ENCODE assay signal across 8 cellular contexts in genomic region chr3:61563614-61564404, GRCh38. TPM values are rescaled to one million over a fixed set of nuclear protein-coding genes. Genes with fewer than 3 reads are reported as not detected.
DNase-seq lines count a peak whose midpoint lies in the region; ATAC-seq, FAIRE-seq and TF ChIP-seq lines count a peak whose summit lies in the region.

No MANE protein-coding gene starts in this region.

- H3K9me3 ChIP-seq in heart left ventricle: peaks cover 0 to 3% (median 0%) of the 10 kb centered on the region in 12 donors
- no peaks in the 10 kb centered on the region for H3K9me3 ChIP-seq in H1 (ENCODE audit: insufficient read depth in 2 of 2, low read depth in 1 of 2, low read length in 1 of 2)
- H3K9me3 ChIP-seq in mucosa of stomach (ENCODE audit: control insufficient read depth, low read length): no peaks in the 10 kb centered on the region
- H3K9me3 ChIP-seq in uterus: no peaks in the 10 kb centered on the region

- H3K14ac ChIP-seq in H1 (ENCODE audit: insufficient read length): no peak overlapping the region

- H4K5ac ChIP-seq in H1 (ENCODE audit: insufficient read length, low read depth, low read length): no peak overlapping the region

- H3K27me3 ChIP-seq in heart left ventricle (peaks cover 0 to 28% (median 0%) of the 10 kb centered on the region in 9 donors), H1 (replicated peaks in 1 of 4; ENCODE audit: control insufficient read depth in 3 of 4, extremely low read depth in 1 of 4, insufficient read depth in 3 of 4, low read length in 3 of 4) (no peaks in the 10 kb centered on the region; a peak in 1 of 7 replicates), mucosa of stomach (ENCODE audit: control insufficient read depth, insufficient read depth, low read length) (peaks cover 38% of the 10 kb centered on the region), uterus (no peaks in the 10 kb centered on the region)

- H3K9ac ChIP-seq in H1 (replicated peaks in 1 of 4; ENCODE audit: extremely low read depth in 1 of 4, low read depth in 3 of 4, low read length in 3 of 4): peak overlapping the region; percentile 20 to 91 (median 54)
- H3K9ac ChIP-seq in mucosa of stomach (ENCODE audit: low read length): peak overlapping the region; percentile 73

- H2BK5ac ChIP-seq in H1 (ENCODE audit: low read depth, low read length): no peak overlapping the region

- DNase-seq in heart left ventricle (peak in 2 of 5 donors; percentile 16 to 61), cardiac septum (ENCODE audit: low spot score) (no peak), H1 (ENCODE audit: low read depth in 1 of 2, low spot score in 2 of 2) (peak in 1 of 2 experiments; percentile 50), uterus (peak in 1 of 2 donors; percentile 15)
- no peak for DNase-seq in stimulated activated CD4-positive, alpha-beta T cell treated with anti-CD3 and anti-CD28 coated beads, Interleukin-1b, Interleukin-23, amount 100 ng/mL, for 48 hours

- CTCF ChIA-PET in H1 (lab: Charles Lee; ENCODE audit: partially characterized antibody): interaction anchor here (0.6 to 3.5 kb wide), 33 partner anchors 9 to 805 kb away, joined by 3 to 27 read pairs (median 4); no protein-coding TSS in a partner anchor

- no peaks in the 10 kb centered on the region for H3K36me3 ChIP-seq in heart left ventricle
- peaks cover 0 to 3% (median 0%) of the 10 kb centered on the region in 4 experiments; a peak in 1 of 8 replicates for H3K36me3 ChIP-seq in H1 (ENCODE audit: control insufficient read depth in 2 of 4, insufficient read depth in 4 of 4, low read length in 3 of 4)
- H3K36me3 ChIP-seq in mucosa of stomach (ENCODE audit: control insufficient read depth, insufficient read depth, low read length): no peaks in the 10 kb centered on the region
- H3K36me3 ChIP-seq in uterus: no peaks in the 10 kb centered on the region

- H3K79me1 ChIP-seq in H1 (ENCODE audit: low read depth, low read length): no peaks in the 10 kb centered on the region

- FAIRE-seq in H1 (lab: Jason Lieb, UNC): no peak

- no peak overlapping the region for H3K23ac ChIP-seq in H1 (ENCODE audit: insufficient read length)

- no peak overlapping the region; the same call in 1 of the 2 replicates for H2AK5ac ChIP-seq in H1 (ENCODE audit: low read depth, low read length)

- H4K91ac ChIP-seq in H1 (replicated peaks; ENCODE audit: insufficient read length, low read length): no peak overlapping the region

- 4 to 7% (median 5%) methylated on average over 33 to 43 of the region's 43 CpGs for WGBS in heart left ventricle, 4 donors
- WGBS in H1 (ENCODE audit: extremely low coverage in 1 of 2, insufficient coverage in 1 of 2, insufficient read length in 1 of 2, insufficient replicate concordance in 2 of 2, low coverage in 1 of 2, low lambda C conversion rate in 2 of 2, missing lambda C conversion rate in 1 of 2), 2 experiments: 3% methylated on average over 42 of the region's 43 CpGs; no CpG with 5 or more reads in 1 of the 2 experiments

- no peak overlapping the region for H2AFZ ChIP-seq in H1 (ENCODE audit: low read length)

- no peak for TF ChIP-seq RAD21 in H1 (IDR thresholded peaks at IDR 0.05 in 1 of 2, conservative IDR thresholded peaks at IDR 0.05 in 1 of 2; ENCODE audit: low read depth in 2 of 2, low read length in 2 of 2)

- H3K4ac ChIP-seq in H1 (replicated peaks; ENCODE audit: insufficient read length, low read depth, low read length): no peak overlapping the region

- no peak for TF ChIP-seq CTCF in heart left ventricle (IDR thresholded peaks at IDR 0.05)
- no peak for TF ChIP-seq CTCF in H1 (IDR thresholded peaks at IDR 0.05; ENCODE audit: control extremely low read depth in 1 of 3, insufficient read depth in 1 of 3, low read depth in 1 of 3, low read length in 3 of 3)
- no peak for TF ChIP-seq CTCF in uterus (IDR thresholded peaks at IDR 0.05)

- peak overlapping the region; percentile 65 to 97 (median 88) for H3K4me3 ChIP-seq in heart left ventricle
- peak overlapping the region; percentile 58 to 98 (median 87) for H3K4me3 ChIP-seq in H1 (ENCODE audit: extremely low read depth in 1 of 4, insufficient read depth in 2 of 4, low read depth in 3 of 4, low read length in 4 of 4)
- H3K4me3 ChIP-seq in mucosa of stomach (ENCODE audit: low read length): peak overlapping the region; percentile 35
- peak overlapping the region; percentile 77 to 86 for H3K4me3 ChIP-seq in uterus

- H3K4me1 ChIP-seq in heart left ventricle: peaks cover 0 to 53% (median 18%) of the 10 kb centered on the region in 12 donors
- H3K4me1 ChIP-seq in H1 (replicated peaks in 1 of 4; ENCODE audit: control insufficient read depth in 3 of 4, insufficient read depth in 4 of 4, low read length in 3 of 4): peaks cover 3 to 13% (median 11%) of the 10 kb centered on the region in 4 experiments
- H3K4me1 ChIP-seq in mucosa of stomach (ENCODE audit: control insufficient read depth, insufficient read depth, low read length): peaks cover 4% of the 10 kb centered on the region
- H3K4me1 ChIP-seq in uterus: no peaks in the 10 kb centered on the region

- H3K56ac ChIP-seq in H1 (replicated peaks; ENCODE audit: insufficient read length, low read depth, low read length): peak overlapping the region; percentile 40

- ATAC-seq in heart left ventricle (no peak), HG03442 (IDR thresholded peaks at IDR 0.05; ENCODE audit: unreplicated experiment) (no peak), GM21526 (IDR thresholded peaks at IDR 0.05; ENCODE audit: low FRiP score, unreplicated experiment) (no peak)

- peaks cover 26 to 29% of the 10 kb centered on the region in 2 experiments for H4K20me1 ChIP-seq in H1 (replicated peaks in 1 of 2; ENCODE audit: control insufficient read depth in 1 of 2, insufficient read depth in 2 of 2, low read length in 2 of 2)

- TF ChIP-seq EP300 in H1 (IDR thresholded peaks at IDR 0.05; ENCODE audit: borderline replicate concordance in 1 of 2, low read depth in 2 of 2, low read length in 2 of 2): no peak

- TF ChIP-seq POLR2A in heart left ventricle (IDR thresholded peaks at IDR 0.05) (no peak), H1 (IDR thresholded peaks at IDR 0.05; ENCODE audit: control extremely low read depth in 1 of 2, low read depth in 2 of 2, low read length in 2 of 2) (no peak), uterus (IDR thresholded peaks at IDR 0.05) (no peak)

- H3K4me2 ChIP-seq in H1 (ENCODE audit: insufficient read depth in 1 of 2, low read depth in 2 of 2, low read length in 2 of 2): peak overlapping the region; percentile 97

- H3K79me2 ChIP-seq in H1 (ENCODE audit: control insufficient read depth in 1 of 2, insufficient read depth in 2 of 2, low read length in 2 of 2): peaks cover 57 to 71% of the 10 kb centered on the region in 2 experiments

- intact Hi-C loops in heart left ventricle (cut with DNase I): loop anchor here (1.0 to 10.0 kb wide), 19 partner anchors 121 to 625 kb away; no protein-coding TSS in a partner anchor
- intact Hi-C loops in cardiac septum (cut with DNase I): loop anchor here (2.0 to 5.0 kb wide), 5 partner anchors 168 to 625 kb away; partner anchors contain the start of gene FHIT
- intact Hi-C loops in uterus (cut with DNase I; ENCODE audit: low total_unique reads): loop anchor here (5.0 kb wide), 1 partner anchor 623 kb away; no protein-coding TSS in a partner anchor

- H2BK12ac ChIP-seq in H1 (ENCODE audit: low read depth, low read length): peak overlapping the region; percentile 60; the same call in 1 of the 2 replicates

- H2BK20ac ChIP-seq in H1 (ENCODE audit: low read length): no peak overlapping the region

- H3K27ac ChIP-seq in heart left ventricle (peak overlapping the region; percentile 45 to 98 (median 96)), H1 (ENCODE audit: low read depth, low read length) (no peak overlapping the region), uterus (peak overlapping the region; percentile 36 to 95)

- H3K18ac ChIP-seq in H1 (ENCODE audit: extremely low read depth, low read length): peak overlapping the region; percentile 85

- H2BK15ac ChIP-seq in H1 (ENCODE audit: low read length): no peak overlapping the region; the same call in 1 of the 2 replicates

- H4K8ac ChIP-seq in H1 (ENCODE audit: extremely low read depth, insufficient read depth, low read length): no peak overlapping the region; the same call in 1 of the 2 replicates

- H3K23me2 ChIP-seq in H1 (ENCODE audit: low read depth, low read length): peaks cover 16% of the 10 kb centered on the region

- POLR2A ChIA-PET in H1 (lab: Charles Lee; ENCODE audit: partially characterized antibody): interaction anchor here (0.6 to 9.3 kb wide), 27 partner anchors 15 to 795 kb away, joined by 3 to 200 read pairs (median 4); no protein-coding TSS in a partner anchor

- H2BK120ac ChIP-seq in H1 (replicated peaks; ENCODE audit: low read depth, low read length): no peak overlapping the region

TF ChIP-seq in H1, 55 proteins besides CTCF, POLR2A, EP300 and RAD21:
- no peak for TF ChIP-seq POLR2AphosphoS5 (IDR thresholded peaks at IDR 0.05; ENCODE audit: low read depth, low read length)
- peak; percentile 27; the same call in 1 of the 2 replicates for TF ChIP-seq SUZ12 (IDR thresholded peaks at IDR 0.05; ENCODE audit: low read length)
- peak; percentile 32 for TF ChIP-seq KDM4A (IDR thresholded peaks at IDR 0.05; ENCODE audit: low read depth, low read length, severe bottlenecking)

RNA-seq across cellular contexts. Expression of gene PTPRG, which starts 2.4 kb away (rescaled TPM):
- total RNA-seq in heart left ventricle (10 to 100 TPM; 23.5 to 48.5 (median 35.6) TPM), cardiac septum (34.3 TPM), uterus (100 to 1,000 TPM in 1 of 4 donors, 10 to 100 TPM in 3; 43.5 to 136 (median 62.6) TPM)
- polyA plus RNA-seq in heart left ventricle (10 to 100 TPM in 1 of 2 donors, 1 to 10 TPM in 1; 8.0 to 16.4 TPM), H1 (2011; rRNA removed) (23.3 and 23.6 TPM in 2 replicates)
- 90.1 and 96.2 TPM in 2 replicates for total RNA-seq in H1 (2021; fragmentation: NEBNext Ultra II Directional; extraction: Animal tissue kit (Norgen Biotek cat#: 25700))
- polyA plus RNA-seq in H1 (2011; cell fraction: cytosol; rRNA removed): 21.3 TPM
- 58.4 TPM for polyA plus RNA-seq in H1 (2011; cell fraction: nucleus; rRNA removed)
- polyA plus RNA-seq in H1 (2012, experiment 1 of 2): 32.5 to 53.4 TPM (median 45.1 TPM) in 4 replicates
- 2.0 TPM for polyA plus RNA-seq in H1 (2012, experiment 2 of 2)
- polyA plus RNA-seq in H1 (2013, experiment 1 of 2): 96.2 TPM
- 92.9 TPM for polyA plus RNA-seq in H1 (2013, experiment 2 of 2)
- polyA minus RNA-seq in H1 (2011; rRNA and poly(A)+ RNA removed): 145 and 178 TPM in 2 replicates
- 78.4 TPM for polyA minus RNA-seq in H1 (2011; cell fraction: cytosol; rRNA and poly(A)+ RNA removed)
- 313 TPM for polyA minus RNA-seq in H1 (2011; cell fraction: nucleus; rRNA and poly(A)+ RNA removed)

Comparison
In these comparisons a context has a peak if more than half of its experiments do, and no peak if none do; other contexts are left out.
1. H3K4me3 ChIP-seq: peak in every context shown above with its lines; median percentile 88 in heart left ventricle; 87 in H1; 82 in uterus; 35 in mucosa of stomach.